Comparison of ENCODE assay signal across 11 cellular contexts in the genomic region with DNA sequence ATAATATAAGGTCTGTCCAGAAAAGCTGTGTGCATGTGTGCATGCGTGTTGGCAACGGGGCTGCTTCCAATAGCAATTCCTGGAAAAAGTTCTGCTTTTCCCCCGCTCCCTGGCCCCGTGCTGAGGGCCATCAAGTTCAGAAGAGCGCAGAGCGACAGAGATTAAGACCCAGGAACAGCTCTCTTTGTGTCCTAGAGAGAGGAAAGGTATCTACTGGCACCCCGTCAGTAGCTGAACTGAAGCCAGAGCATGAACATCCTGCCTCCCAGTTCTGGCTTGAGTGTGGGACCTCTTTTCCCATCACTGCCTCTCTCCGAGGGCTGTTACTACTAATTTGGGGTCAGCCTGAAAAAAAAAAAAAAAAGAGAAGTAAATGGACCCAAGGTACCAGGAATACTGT. TPM values are rescaled to one million over a fixed set of nuclear protein-coding genes. Genes with fewer than 3 reads are reported as not detected.
DNase-seq lines count a peak whose midpoint lies in the region; ATAC-seq and TF ChIP-seq lines count a peak whose summit lies in the region.
"Had no signal": no experiment of that assay in that cellular context is flagged by ENCODE, and none has a peak within 500 bp of the region (broad histone marks: within the 10 kb centered on the region; RNA-seq: fewer than 3 reads in every experiment).

No MANE protein-coding gene starts in this region.

- 0 out of 2 replicates have a peak, but pooled peaks cover 4% of the 10 kb centered on the region for H4K20me1 ChIP-seq in Karpas-422 (ENCODE audit: insufficient read depth, low read depth, low read length)

- no peaks in the 10 kb centered on the region for H3K9me3 Mint-ChIP-seq in CD4-positive, alpha-beta memory T cell
- no peaks in the 10 kb centered on the region for H3K9me3 Mint-ChIP-seq in endodermal cell

- peaks cover 98% of the 10 kb centered on the region for H3K79me2 ChIP-seq in Karpas-422 (ENCODE audit: low read length)

- H3K9me2 ChIP-seq in Karpas-422 (replicated peaks; ENCODE audit: insufficient read depth, low read length): no peaks in the 10 kb centered on the region

- intact Hi-C loops in CD4-positive, alpha-beta memory T cell (cut with micrococcal nuclease): no loop called here
- intact Hi-C loops in spleen (cut with DNase I; ENCODE audit: low total_unique reads): loop anchor here (5.0 kb wide), 1 partner anchor 33 kb away; no protein-coding TSS in a partner anchor
- intact Hi-C loops in body of pancreas (cut with DNase I): no loop called here

- no peaks in the 10 kb centered on the region for H3K27me3 ChIP-seq in CD4-positive, alpha-beta memory T cell (ENCODE audit: insufficient read depth, low read length)
- H3K27me3 ChIP-seq in Karpas-422 (ENCODE audit: low read length) (no peaks in the 10 kb centered on the region), endodermal cell (ENCODE audit: control insufficient read depth, insufficient read depth, low read length, poor library complexity, severe bottlenecking) (no peaks in the 10 kb centered on the region), spleen (replicated peaks in 1 of 7) (no peaks in the 10 kb centered on the region), body of pancreas (no peaks in the 10 kb centered on the region)

- POLR2A ChIA-PET in CD4-positive, alpha-beta memory T cell (lab: Charles Lee; ENCODE audit: partially characterized antibody): interaction anchor here (0.8 to 21.9 kb wide), 6 partner anchors 9 to 97 kb away, joined by 3 to 516 read pairs (median 6); a partner anchor contains a TSS

- no peak for DNase-seq in CD4-positive, alpha-beta memory T cell
- DNase-seq in Karpas-422 (no peak), endodermal cell (no peak), spleen (no peak), body of pancreas (no peak), ecto neural progenitor cell (ENCODE audit: low spot score) (no peak), hepatic stellate cell (ENCODE audit: low spot score) (no peak)
- DNase-seq: GDM1; OCI-M1; stimulated activated CD4-positive, alpha-beta T cell treated with anti-CD3 and anti-CD28 coated beads, Interleukin-4, amount 100 ng/mL, for 1 hour; stimulated activated naive CD4-positive, alpha-beta T cell had no signal

- CTCF ChIA-PET in CD4-positive, alpha-beta memory T cell (lab: Charles Lee; ENCODE audit: partially characterized antibody): interaction anchor here (1.0 to 20.2 kb wide), 3 partner anchors 14 to 37 kb away, joined by 4 to 568 read pairs (median 6); no protein-coding TSS in a partner anchor

- H3K36me3 ChIP-seq in CD4-positive, alpha-beta memory T cell (ENCODE audit: insufficient read depth, low read length): peaks cover 4% of the 10 kb centered on the region
- H3K36me3 ChIP-seq in Karpas-422 (ENCODE audit: insufficient read depth, low read length) (0 out of 2 replicates have a peak, but pooled peaks cover 4% of the 10 kb centered on the region), endodermal cell (ENCODE audit: control insufficient read depth, insufficient read depth, low read length) (peaks cover 56% of the 10 kb centered on the region), spleen (peaks cover 0 to 33% (median 0%) of the 10 kb centered on the region in 6 donors), body of pancreas (replicated peaks in 1 of 2; ENCODE audit: insufficient read depth in 1 of 2, low read depth in 2 of 2) (no peaks in the 10 kb centered on the region)

- no peaks in the 10 kb centered on the region for H3K9me3 ChIP-seq in CD4-positive, alpha-beta memory T cell (ENCODE audit: control insufficient read depth in 1 of 2, low read length in 2 of 2)
- H3K9me3 ChIP-seq in Karpas-422 (ENCODE audit: low read length) (no peaks in the 10 kb centered on the region), endodermal cell (ENCODE audit: control insufficient read depth, low read length) (no peaks in the 10 kb centered on the region), spleen (no peaks in the 10 kb centered on the region), body of pancreas (no peaks in the 10 kb centered on the region)

- peak overlapping the region in 5 of 7 donors; percentile 37 to 93 (median 48) for H3K27ac Mint-ChIP-seq in CD4-positive, alpha-beta memory T cell
- peak overlapping the region; percentile 39 for H3K27ac Mint-ChIP-seq in endodermal cell

- H2AFZ ChIP-seq in Karpas-422 (ENCODE audit: low read length): no peak overlapping the region

- peak overlapping the region; percentile 3 for H3K27ac ChIP-seq in CD4-positive, alpha-beta memory T cell (ENCODE audit: low read depth, low read length)
- peak overlapping the region; percentile 78 for H3K27ac ChIP-seq in Karpas-422 (ENCODE audit: low read length)
- H3K27ac ChIP-seq in endodermal cell (ENCODE audit: low read depth, low read length): no peak overlapping the region
- H3K27ac ChIP-seq in spleen: peak overlapping the region in 6 of 8 donors; percentile 23 to 98 (median 84)
- H3K27ac ChIP-seq in body of pancreas: peak overlapping the region in 2 of 4 donors; percentile 75 to 80

- H3K27me3 Mint-ChIP-seq in CD4-positive, alpha-beta memory T cell: no peaks in the 10 kb centered on the region
- no peaks in the 10 kb centered on the region for H3K27me3 Mint-ChIP-seq in endodermal cell (ENCODE audit: insufficient read depth)

- peaks cover 67 to 97% (median 85%) of the 10 kb centered on the region in 4 donors for H3K4me1 Mint-ChIP-seq in CD4-positive, alpha-beta memory T cell
- peaks cover 51% of the 10 kb centered on the region for H3K4me1 Mint-ChIP-seq in endodermal cell

- H3K4me1 ChIP-seq in CD4-positive, alpha-beta memory T cell (ENCODE audit: insufficient read depth, low read length): peaks cover 93% of the 10 kb centered on the region
- peaks cover 90% of the 10 kb centered on the region for H3K4me1 ChIP-seq in Karpas-422 (ENCODE audit: low read length)
- H3K4me1 ChIP-seq in endodermal cell (ENCODE audit: control insufficient read depth, insufficient read depth, low read length): peaks cover 16% of the 10 kb centered on the region
- peaks cover 91 to 100% (median 100%) of the 10 kb centered on the region in 6 donors for H3K4me1 ChIP-seq in spleen
- peaks cover 91% of the 10 kb centered on the region for H3K4me1 ChIP-seq in body of pancreas

- TF ChIP-seq POLR2A in spleen (IDR thresholded peaks at IDR 0.05) (no peak), body of pancreas (IDR thresholded peaks at IDR 0.05) (no peak)

- peaks cover 7 to 40% of the 10 kb centered on the region in 2 donors for H3K36me3 Mint-ChIP-seq in CD4-positive, alpha-beta memory T cell
- H3K36me3 Mint-ChIP-seq in endodermal cell (ENCODE audit: low read depth): peaks cover 32% of the 10 kb centered on the region

- H3K4me3 Mint-ChIP-seq in CD4-positive, alpha-beta memory T cell: peak overlapping the region in 3 of 8 donors; percentile 53 to 82 (median 80)
- H3K4me3 Mint-ChIP-seq in endodermal cell: no peak overlapping the region

- TF ChIP-seq CTCF in endodermal cell (conservative IDR thresholded peaks at IDR 0.05): no peak
- TF ChIP-seq CTCF in spleen (IDR thresholded peaks at IDR 0.05 in 8 of 11, conservative IDR thresholded peaks at IDR 0.05 in 3 of 11): no peak
- no peak for TF ChIP-seq CTCF in body of pancreas (IDR thresholded peaks at IDR 0.05)

- no peak overlapping the region for H3K4me3 ChIP-seq in CD4-positive, alpha-beta memory T cell (ENCODE audit: low read length in 2 of 2)
- H3K4me3 ChIP-seq in Karpas-422 (ENCODE audit: low read length) (peak overlapping the region; percentile 23; the same call in 1 of the 2 replicates), endodermal cell (ENCODE audit: low read length) (no peak overlapping the region), spleen (no peak overlapping the region), body of pancreas (no peak overlapping the region)

- no peak for ATAC-seq in body of pancreas

- H3K4me2 ChIP-seq in Karpas-422 (ENCODE audit: low read depth, low read length, poor library complexity, severe bottlenecking): peak overlapping the region; percentile 49

- 96 to 100% methylated on average over 7 to 8 of the region's 8 CpGs for WGBS in endodermal cell (ENCODE audit: insufficient coverage in 1 of 2, insufficient read length in 1 of 2), 2 experiments
- WGBS in spleen, 5 donors: 69 to 84% (median 74%) methylated on average over 8 of the region's 8 CpGs
- 71 to 86% methylated on average over 8 of the region's 8 CpGs for WGBS in body of pancreas, 2 donors

- H3K9ac ChIP-seq in Karpas-422 (ENCODE audit: low read length): peak overlapping the region; percentile 52
- no peak overlapping the region for H3K9ac ChIP-seq in endodermal cell (ENCODE audit: extremely low read depth, low read length, poor library complexity, severe bottlenecking)

RNA-seq across cellular contexts. Expression of a gene that starts 15.5 kb away (rescaled TPM):
- 100 to 1,000 TPM; 139 to 142 TPM for total RNA-seq in CD4-positive, alpha-beta memory T cell
- 10 to 100 TPM in 1 of 2 donors, 1 to 10 TPM in 1; 7.9 to 26.8 TPM for polyA plus RNA-seq in CD4-positive, alpha-beta memory T cell
- 36.2 and 54.8 TPM in 2 replicates for total RNA-seq in Karpas-422 (2014; rRNA removed; shearing (Covaris generic); ENCODE audit: low replicate concordance)
- total RNA-seq in endodermal cell (100 to 1,000 TPM; 146 to 154 TPM), spleen (100 to 1,000 TPM in 5 of 7 donors, 10 to 100 TPM in 2; 74.9 to 158 (median 132) TPM), body of pancreas (10 to 100 TPM; 26.2 to 26.7 TPM)
- 73.0 TPM for polyA plus RNA-seq in endodermal cell (2013, experiment 1 of 2)
- polyA plus RNA-seq in endodermal cell (2013, experiment 2 of 2): 68.5 TPM
- 10 to 100 TPM; 39.6 to 76.7 (median 52.2) TPM for polyA plus RNA-seq in spleen

RNA-seq across cellular contexts. Expression of a gene that starts 31.1 kb away (rescaled TPM):
- total RNA-seq in CD4-positive, alpha-beta memory T cell: 10 to 100 TPM; 12.1 to 12.3 TPM
- 1 to 10 TPM; 8.7 to 9.0 TPM for polyA plus RNA-seq in CD4-positive, alpha-beta memory T cell
- total RNA-seq in Karpas-422 (2014; rRNA removed; shearing (Covaris generic); ENCODE audit: low replicate concordance): 21.5 and 21.9 TPM in 2 replicates
- total RNA-seq in endodermal cell (10 to 100 TPM; 21.3 to 30.4 TPM), spleen (10 to 100 TPM; 20.2 to 66.4 (median 42.3) TPM), body of pancreas (10 to 100 TPM; 12.7 to 22.1 TPM)
- 13.9 TPM for polyA plus RNA-seq in endodermal cell (2013, experiment 1 of 2)
- 13.5 TPM for polyA plus RNA-seq in endodermal cell (2013, experiment 2 of 2)
- 10 to 100 TPM in 1 of 3 donors, 1 to 10 TPM in 2; 8.4 to 24.1 (median 9.5) TPM for polyA plus RNA-seq in spleen

RNA-seq across cellular contexts. Expression of a gene that starts 45.5 kb away (rescaled TPM):
- total RNA-seq in CD4-positive, alpha-beta memory T cell: under 1 TPM; 0.15 to 0.39 TPM
- under 1 TPM in 1 of 2 donors, not detected in 1; 0.14 TPM for polyA plus RNA-seq in CD4-positive, alpha-beta memory T cell
- 4.4 and 11.9 TPM in 2 replicates for total RNA-seq in Karpas-422 (2014; rRNA removed; shearing (Covaris generic); ENCODE audit: low replicate concordance)
- total RNA-seq in endodermal cell: 10 to 100 TPM; 11.4 to 19.6 TPM
- polyA plus RNA-seq in endodermal cell (2013, experiment 1 of 2): 3.7 TPM
- 3.2 TPM for polyA plus RNA-seq in endodermal cell (2013, experiment 2 of 2)
- total RNA-seq in spleen: 10 to 100 TPM; 50.6 to 84.3 (median 57.8) TPM
- 100 to 1,000 TPM in 1 of 3 donors, 10 to 100 TPM in 2; 21.4 to 116 (median 64.3) TPM for polyA plus RNA-seq in spleen
- 10 to 100 TPM; 11.9 to 23.4 TPM for total RNA-seq in body of pancreas
